In genomic region chr22:44486538-44486937, GRCh38 we compare ENCODE assay signal across 19 cellular contexts. TPM values are rescaled to one million over a fixed set of nuclear protein-coding genes. Genes with fewer than 3 reads are reported as not detected.
DNase-seq lines count a peak whose midpoint lies in the region; ATAC-seq and TF ChIP-seq lines count a peak whose summit lies in the region.
"Had no signal": no experiment of that assay in that cellular context is flagged by ENCODE, and none has a peak within 500 bp of the region (broad histone marks: within the 10 kb centered on the region; RNA-seq: fewer than 3 reads in every experiment).

No MANE protein-coding gene starts in this region.

- H3K36me3 Mint-ChIP-seq in nephron progenitor cell (ENCODE audit: low read depth): peaks cover 7% of the 10 kb centered on the region
- H3K36me3 Mint-ChIP-seq: activated CD8-positive, alpha-beta memory T cell treated with anti-CD3 and anti-CD28 coated beads, Interleukin-2, amount 10 ng/mL, durations not matched to agents 7 days and 5 days had no signal

- peak overlapping the region; percentile 32 for H3K27ac Mint-ChIP-seq in nephron progenitor cell
- H3K27ac Mint-ChIP-seq: activated CD8-positive, alpha-beta memory T cell treated with anti-CD3 and anti-CD28 coated beads, Interleukin-2, amount 10 ng/mL, durations not matched to agents 7 days and 5 days had no signal

- DNase-seq in EL (peak; percentile 42), MV-4-11 (lab: John Stamatoyannopoulos, UW) (peak; percentile 19), fibroblast of villous mesenchyme (ENCODE audit: low read depth) (peak; percentile 16), nephron progenitor cell (no peak), GDM1 (lab: John Stamatoyannopoulos, UW) (no peak), epidermal melanocyte (ENCODE audit: insufficient read length, low spot score) (no peak)
- DNase-seq: activated CD4-positive, CD25-positive, alpha-beta regulatory T cell treated with anti-CD3 and anti-CD28 coated beads, Interleukin-2, amount 50 U/mL, for 72 hours; activated CD8-positive, alpha-beta memory T cell treated with anti-CD3 and anti-CD28 coated beads, Interleukin-2, amount 10 ng/mL, durations not matched to agents 7 days and 5 days; amygdala; DMS79; effector CD4-positive, alpha-beta T cell; esophagus squamous epithelium; glutamatergic neuron; naive thymus-derived CD8-positive, alpha-beta T cell; small intestine; substantia nigra had no signal

- ATAC-seq in GM19035 (IDR thresholded peaks at IDR 0.05; ENCODE audit: unreplicated experiment): no peak
- ATAC-seq: activated CD8-positive, alpha-beta memory T cell treated with anti-CD3 and anti-CD28 coated beads, Interleukin-2, amount 10 ng/mL, durations not matched to agents 7 days and 5 days; naive thymus-derived CD8-positive, alpha-beta T cell had no signal

- peaks cover 43% of the 10 kb centered on the region for H3K27me3 Mint-ChIP-seq in nephron progenitor cell (ENCODE audit: low read depth, poor library complexity)
- H3K27me3 Mint-ChIP-seq: activated CD8-positive, alpha-beta memory T cell treated with anti-CD3 and anti-CD28 coated beads, Interleukin-2, amount 10 ng/mL, durations not matched to agents 7 days and 5 days; naive thymus-derived CD8-positive, alpha-beta T cell; progenitor cell of endocrine pancreas had no signal

- H3K4me3 ChIP-seq in fibroblast of villous mesenchyme (ENCODE audit: low read depth, low read length): no peak overlapping the region
- H3K4me3 ChIP-seq: esophagus squamous epithelium, SJSA1 had no signal

- TF ChIP-seq CTCF in fibroblast of villous mesenchyme (IDR thresholded peaks at IDR 0.05; ENCODE audit: insufficient read depth, low read depth, low read length): no peak
- TF ChIP-seq CTCF in nephron progenitor cell (IDR thresholded peaks at IDR 0.05): no peak

- H3K9me3 Mint-ChIP-seq in nephron progenitor cell: peaks cover 4% of the 10 kb centered on the region
- H3K9me3 Mint-ChIP-seq: naive thymus-derived CD8-positive, alpha-beta T cell had no signal

- H3K4me3 Mint-ChIP-seq in nephron progenitor cell: no peak overlapping the region
- H3K4me3 Mint-ChIP-seq: activated CD8-positive, alpha-beta memory T cell treated with anti-CD3 and anti-CD28 coated beads, Interleukin-2, amount 10 ng/mL, durations not matched to agents 7 days and 5 days; naive thymus-derived CD8-positive, alpha-beta T cell had no signal

- H3K4me1 Mint-ChIP-seq in nephron progenitor cell: peaks cover 13% of the 10 kb centered on the region
- H3K4me1 Mint-ChIP-seq: activated CD8-positive, alpha-beta memory T cell treated with anti-CD3 and anti-CD28 coated beads, Interleukin-2, amount 10 ng/mL, durations not matched to agents 7 days and 5 days had no signal

RNA-seq across cellular contexts. Expression of gene RTL6, which starts 11.5 kb away (rescaled TPM):
- 21.3 and 21.6 TPM in 2 replicates for total RNA-seq in fibroblast of villous mesenchyme

Comparison
In these comparisons a context has a peak if more than half of its experiments do, and no peak if none do; other contexts are left out.
1. DNase-seq: peak in EL (single experiment), MV-4-11 (single experiment) and fibroblast of villous mesenchyme (single experiment); none in nephron progenitor cell (single experiment), GDM1 (single experiment) and epidermal melanocyte (single experiment).